8 cellular contexts compared by ENCODE assay signal in the genomic region with DNA sequence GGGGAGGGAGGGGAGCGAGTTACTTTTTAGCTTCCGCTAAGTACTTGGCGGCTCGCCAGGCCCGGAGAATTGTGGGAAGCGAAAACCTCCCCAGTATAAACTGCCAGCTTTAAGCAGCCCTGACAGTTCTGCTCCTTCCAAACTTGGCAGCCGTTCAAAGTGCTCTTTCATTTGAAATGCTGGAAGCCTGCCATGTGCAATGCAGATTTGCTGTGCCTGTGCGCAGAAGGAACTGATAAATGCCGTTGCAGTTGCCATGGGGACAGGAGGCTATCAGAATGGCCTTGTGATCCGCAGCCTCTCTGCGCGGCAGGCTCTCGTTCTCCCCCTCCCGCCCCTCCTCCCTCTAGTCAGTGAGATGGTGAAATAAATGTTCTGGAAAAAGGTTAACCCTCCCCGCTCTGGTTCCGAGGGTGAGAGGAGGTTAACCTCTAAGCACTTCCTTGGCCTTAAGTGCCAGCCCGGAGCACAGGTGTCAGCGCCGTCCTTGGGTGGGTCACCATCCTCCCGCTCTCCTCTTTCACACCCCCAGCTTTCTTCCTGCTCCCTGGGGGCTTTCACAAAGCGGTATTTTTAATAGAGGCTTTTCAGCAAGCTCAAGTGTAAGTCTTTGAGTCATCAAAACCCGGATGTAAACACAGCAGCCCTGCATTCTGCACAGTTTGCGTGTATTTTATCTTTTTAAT. TPM values are rescaled to one million over a fixed set of nuclear protein-coding genes. Genes with fewer than 3 reads are reported as not detected.
DNase-seq lines count a peak whose midpoint lies in the region; ATAC-seq and TF ChIP-seq lines count a peak whose summit lies in the region.

No MANE protein-coding gene starts in this region.

- H3K27me3 ChIP-seq in Peyer's patch = no peaks in the 10 kb centered on the region

- peaks cover 91% of the 10 kb centered on the region for H3K4me1 Mint-ChIP-seq in activated T-cell treated with anti-CD3 and anti-CD28 coated beads, Interleukin-2, amount 50 U/mL, for 72 hours (ENCODE audit: low read depth)
- H3K4me1 Mint-ChIP-seq in naive B cell = peaks cover 46 to 87% (median 66%) of the 10 kb centered on the region in 3 donors
- peaks cover 72% of the 10 kb centered on the region for H3K4me1 Mint-ChIP-seq in stimulated activated effector memory CD8-positive, alpha-beta T cell treated with anti-CD3 and anti-CD28 coated beads, Interleukin-12 subunit alpha, Interleukin-12 subunit beta, amount 100 ng/mL, for 72 hours

- H3K27ac ChIP-seq in KOPT-K1 (ENCODE audit: low read depth, low read length, poor library complexity, severe bottlenecking) (peak overlapping the region; percentile 93), Peyer's patch (peak overlapping the region; percentile 86 to 91 (median 90))

- H3K4me1 ChIP-seq in Peyer's patch = peaks cover 3 to 82% (median 44%) of the 10 kb centered on the region in 4 donors

- peaks cover 0 to 2% of the 10 kb centered on the region in 2 donors for H3K36me3 Mint-ChIP-seq in activated T-cell treated with anti-CD3 and anti-CD28 coated beads, Interleukin-2, amount 50 U/mL, for 72 hours (ENCODE audit: insufficient read depth in 2 of 2)
- H3K36me3 Mint-ChIP-seq in naive B cell = no peaks in the 10 kb centered on the region
- H3K36me3 Mint-ChIP-seq in stimulated activated effector memory CD8-positive, alpha-beta T cell treated with anti-CD3 and anti-CD28 coated beads, Interleukin-12 subunit alpha, Interleukin-12 subunit beta, amount 100 ng/mL, for 72 hours = peaks cover 10% of the 10 kb centered on the region

- H3K9me3 Mint-ChIP-seq in activated T-cell treated with anti-CD3 and anti-CD28 coated beads, Interleukin-2, amount 50 U/mL, for 72 hours = no peaks in the 10 kb centered on the region
- H3K9me3 Mint-ChIP-seq in naive B cell = no peaks in the 10 kb centered on the region
- no peaks in the 10 kb centered on the region for H3K9me3 Mint-ChIP-seq in stimulated activated effector memory CD8-positive, alpha-beta T cell treated with anti-CD3 and anti-CD28 coated beads, Interleukin-12 subunit alpha, Interleukin-12 subunit beta, amount 100 ng/mL, for 72 hours

- peak overlapping the region; percentile 97 for H3K27ac Mint-ChIP-seq in activated T-cell treated with anti-CD3 and anti-CD28 coated beads, Interleukin-2, amount 50 U/mL, for 72 hours
- H3K27ac Mint-ChIP-seq in naive B cell = peak overlapping the region; percentile 96 to 99 (median 98)
- peak overlapping the region; percentile 94 for H3K27ac Mint-ChIP-seq in stimulated activated effector memory CD8-positive, alpha-beta T cell treated with anti-CD3 and anti-CD28 coated beads, Interleukin-12 subunit alpha, Interleukin-12 subunit beta, amount 100 ng/mL, for 72 hours

- no peaks in the 10 kb centered on the region for H3K9me3 ChIP-seq in KOPT-K1 (ENCODE audit: insufficient read depth, low read length, poor library complexity, severe bottlenecking)
- no peaks in the 10 kb centered on the region for H3K9me3 ChIP-seq in Peyer's patch

- no peaks in the 10 kb centered on the region for H3K27me3 Mint-ChIP-seq in activated T-cell treated with anti-CD3 and anti-CD28 coated beads, Interleukin-2, amount 50 U/mL, for 72 hours (ENCODE audit: low read depth)
- no peaks in the 10 kb centered on the region for H3K27me3 Mint-ChIP-seq in naive B cell

- H3K36me3 ChIP-seq in KOPT-K1 (ENCODE audit: insufficient read depth, low read length) (no peaks in the 10 kb centered on the region), Peyer's patch (no peaks in the 10 kb centered on the region)

- peak overlapping the region; percentile 86 to 94 for H3K4me3 Mint-ChIP-seq in activated T-cell treated with anti-CD3 and anti-CD28 coated beads, Interleukin-2, amount 50 U/mL, for 72 hours
- peak overlapping the region; percentile 75 to 93 (median 90) for H3K4me3 Mint-ChIP-seq in naive B cell
- H3K4me3 Mint-ChIP-seq in stimulated activated effector memory CD8-positive, alpha-beta T cell treated with anti-CD3 and anti-CD28 coated beads, Interleukin-12 subunit alpha, Interleukin-12 subunit beta, amount 100 ng/mL, for 72 hours = peak overlapping the region; percentile 68

- no peak for TF ChIP-seq CTCF in Peyer's patch (IDR thresholded peaks at IDR 0.05)

- peak overlapping the region; percentile 17 to 46 (median 34) for H3K4me3 ChIP-seq in Peyer's patch

- TF ChIP-seq POLR2A in Peyer's patch (IDR thresholded peaks at IDR 0.05) = no peak

- peak; percentile 73 for DNase-seq in DMS114 treated with DMSO at 0.1 percent for 48 hours (lab: John Stamatoyannopoulos, UW; ENCODE audit: unreplicated experiment)
- DNase-seq in Peyer's patch = peak; percentile 96 to 99 (median 97)
- peak; percentile 92 to 96 for DNase-seq in activated T-cell treated with anti-CD3 and anti-CD28 coated beads, Interleukin-2, amount 50 U/mL, for 72 hours
- DNase-seq in fibroblast of gingiva (ENCODE audit: low read depth) = peak; percentile 99
- DNase-seq in naive B cell = peak; percentile 87
- DNase-seq in stimulated activated effector memory CD8-positive, alpha-beta T cell treated with anti-CD3 and anti-CD28 coated beads, Interleukin-12 subunit alpha, Interleukin-12 subunit beta, amount 100 ng/mL, for 72 hours (ENCODE audit: low spot score in 2 of 2) = peak; percentile 78 to 95

- ATAC-seq in GM21825 (IDR thresholded peaks at IDR 0.05; ENCODE audit: unreplicated experiment) = peak; percentile 48
- ATAC-seq in activated T-cell treated with anti-CD3 and anti-CD28 coated beads, Interleukin-2, amount 50 U/mL, for 72 hours (replicated peaks in 1 of 2) = peak; percentile 73 to 78
- peak; percentile 76 to 77 for ATAC-seq in naive B cell (ENCODE audit: low read depth in 2 of 2)
- ATAC-seq in stimulated activated effector memory CD8-positive, alpha-beta T cell treated with anti-CD3 and anti-CD28 coated beads, Interleukin-12 subunit alpha, Interleukin-12 subunit beta, amount 100 ng/mL, for 72 hours = peak; percentile 80

RNA-seq across cellular contexts. Expression of a gene that starts 11.9 kb away (rescaled TPM):
- 10 to 100 TPM; 10.3 to 20.6 (median 16.4) TPM for total RNA-seq in Peyer's patch
- 10 to 100 TPM; 55.6 to 58.0 TPM for total RNA-seq in activated T-cell treated with anti-CD3 and anti-CD28 coated beads, Interleukin-2, amount 50 U/mL, for 72 hours
- 1 to 10 TPM; 1.7 to 4.6 (median 3.2) TPM for polyA plus RNA-seq in naive B cell (ENCODE audit: low read depth in 6 of 6)

RNA-seq across cellular contexts. Expression of a gene that starts 57.6 kb away (rescaled TPM):
- 10 to 100 TPM; 22.3 to 66.7 (median 52.1) TPM for total RNA-seq in Peyer's patch
- 1 to 10 TPM; 5.1 to 6.4 TPM for total RNA-seq in activated T-cell treated with anti-CD3 and anti-CD28 coated beads, Interleukin-2, amount 50 U/mL, for 72 hours
- 10 to 100 TPM in 4 of 6 donors, 1 to 10 TPM in 2; 7.8 to 16.3 (median 12.7) TPM for polyA plus RNA-seq in naive B cell (ENCODE audit: low read depth in 6 of 6)

Comparison
In these comparisons a context has a peak if more than half of its experiments do, and no peak if none do; other contexts are left out.
1. Peak in every context shown above with its lines: DNase-seq, ATAC-seq, H3K4me3 ChIP-seq and H3K27ac ChIP-seq.